8 cellular contexts compared by ENCODE assay signal in genomic region chr14:72894323-72894622, GRCh38. TPM values are rescaled to one million over a fixed set of nuclear protein-coding genes. Genes with fewer than 3 reads are reported as not detected.
DNase-seq lines count a peak whose midpoint lies in the region; ATAC-seq and TF ChIP-seq lines count a peak whose summit lies in the region.

No MANE protein-coding gene starts in this region.

- ATAC-seq in WTC11 (no peak), GM19324 (IDR thresholded peaks at IDR 0.05; ENCODE audit: low FRiP score, unreplicated experiment) (no peak)

- H3K4me1 ChIP-seq in skeletal muscle satellite cell (ENCODE audit: control insufficient read depth, insufficient read depth, low read length) = peaks cover 8% of the 10 kb centered on the region

- peak overlapping the region; percentile 92 for H3K4me3 Mint-ChIP-seq in WTC11

- peaks cover 54% of the 10 kb centered on the region for H3K27me3 ChIP-seq in H7 (ENCODE audit: control insufficient read depth, insufficient read depth, low read length)
- H3K27me3 ChIP-seq in skeletal muscle satellite cell (ENCODE audit: control insufficient read depth, insufficient read depth, low read length) = no peaks in the 10 kb centered on the region

- peaks cover 37% of the 10 kb centered on the region for H3K4me1 Mint-ChIP-seq in WTC11

- peaks cover 80% of the 10 kb centered on the region for H3K27me3 Mint-ChIP-seq in WTC11 (ENCODE audit: low read depth)

- no peaks in the 10 kb centered on the region for H3K36me3 ChIP-seq in H7 (replicated peaks; ENCODE audit: control insufficient read depth, insufficient read depth, low read length)
- no peaks in the 10 kb centered on the region for H3K36me3 ChIP-seq in skeletal muscle satellite cell (ENCODE audit: insufficient read depth, low read length)

- CTCF ChIA-PET in WTC11 (lab: Charles Lee) = interaction anchor here (0.7 to 2.6 kb wide), 16 partner anchors 9 to 380 kb away, joined by 3 to 25 read pairs (median 4); no protein-coding TSS in a partner anchor

- no peak for DNase-seq in H7
- no peak for DNase-seq in WTC11 (ENCODE audit: low spot score)
- DNase-seq in hepatic stellate cell (ENCODE audit: low spot score) = peak; percentile 4
- DNase-seq in amygdala (lab: John Stamatoyannopoulos, UW) = no peak
- no peak for DNase-seq in NCI-H2196 treated with DMSO at 0.1 percent for 48 hours (lab: John Stamatoyannopoulos, UW; ENCODE audit: unreplicated experiment)
- DNase-seq in islet precursor cell = no peak

- POLR2A ChIA-PET in WTC11 (lab: Charles Lee) = interaction anchor here (0.6 to 1.1 kb wide), 2 partner anchors 11 to 487 kb away, joined by 3 to 4 read pairs; no protein-coding TSS in a partner anchor

- peak overlapping the region; percentile 61 for H3K9ac ChIP-seq in skeletal muscle satellite cell (ENCODE audit: low read depth, low read length)

- no peak for TF ChIP-seq CTCF in WTC11 (IDR thresholded peaks at IDR 0.05)

- no peaks in the 10 kb centered on the region for H3K9me3 ChIP-seq in skeletal muscle satellite cell (replicated peaks; ENCODE audit: low read length)

- peak overlapping the region; percentile 100 for H3K4me2 ChIP-seq in skeletal muscle satellite cell (ENCODE audit: low read length)

- H3K36me3 Mint-ChIP-seq in WTC11 = no peaks in the 10 kb centered on the region

- no peaks in the 10 kb centered on the region for H3K9me3 Mint-ChIP-seq in WTC11

- no peak overlapping the region for H3K27ac Mint-ChIP-seq in WTC11

- H3K4me3 ChIP-seq in H7 (ENCODE audit: insufficient read depth, low read depth, low read length) (peak overlapping the region; percentile 36), skeletal muscle satellite cell (ENCODE audit: low read length) (peak overlapping the region; percentile 73)

TF ChIP-seq in WTC11, 78 proteins besides CTCF, POLR2A, EP300 and RAD21:
- no peak for TF ChIP-seq GABPB1 (CRISPR knock-in tag; IDR thresholded peaks at IDR 0.05)
- TF ChIP-seq TP53 (CRISPR knock-in tag; IDR thresholded peaks at IDR 0.05) = no peak
- TF ChIP-seq ZMAT4 (CRISPR knock-in tag; IDR thresholded peaks at IDR 0.05) = no peak
- TF ChIP-seq CBFB (CRISPR knock-in tag; IDR thresholded peaks at IDR 0.05; ENCODE audit: low read depth) = no peak
- TF ChIP-seq ETV6 (CRISPR knock-in tag; IDR thresholded peaks at IDR 0.05) = no peak
- no peak for TF ChIP-seq ZNF232 (CRISPR knock-in tag; IDR thresholded peaks at IDR 0.05)
- TF ChIP-seq RELA (CRISPR knock-in tag; IDR thresholded peaks at IDR 0.05; ENCODE audit: borderline replicate concordance) = no peak
- TF ChIP-seq CREB1 (CRISPR knock-in tag; IDR thresholded peaks at IDR 0.05) = no peak
- TF ChIP-seq NR3C1 (CRISPR knock-in tag; conservative IDR thresholded peaks at IDR 0.05; ENCODE audit: low read depth) = no peak
- TF ChIP-seq MAX (CRISPR knock-in tag; IDR thresholded peaks at IDR 0.05) = no peak
- no peak for TF ChIP-seq ZBTB21 (CRISPR knock-in tag; IDR thresholded peaks at IDR 0.05; ENCODE audit: borderline replicate concordance)
- no peak for TF ChIP-seq SMAD3 (CRISPR knock-in tag; IDR thresholded peaks at IDR 0.05; ENCODE audit: borderline replicate concordance)
- no peak for TF ChIP-seq ZNF416 (CRISPR knock-in tag; IDR thresholded peaks at IDR 0.05)
- no peak for TF ChIP-seq E2F4 (CRISPR knock-in tag; IDR thresholded peaks at IDR 0.05; ENCODE audit: borderline replicate concordance, low read depth)

RNA-seq across cellular contexts. Expression of gene DPF3, which starts 0.4 kb away (rescaled TPM):
- 0.55 and 0.59 TPM in 2 replicates for total RNA-seq in H7 (2014; rRNA removed; shearing (Covaris generic))
- 0.31 to 0.53 TPM (median 0.32 TPM) in 3 replicates for total RNA-seq in WTC11 (2021)
- total RNA-seq in skeletal muscle satellite cell (2012; rRNA removed) = 2.0 and 3.3 TPM in 2 replicates

RNA-seq across cellular contexts. Expression of gene DCAF4, which starts 32.0 kb away (rescaled TPM):
- 13.2 and 14.0 TPM in 2 replicates for total RNA-seq in H7 (2014; rRNA removed; shearing (Covaris generic))
- total RNA-seq in WTC11 (2021) = 17.4 to 19.6 TPM (median 18.8 TPM) in 3 replicates
- 12.9 and 15.5 TPM in 2 replicates for total RNA-seq in skeletal muscle satellite cell (2012; rRNA removed)
